ENCODE assay signal across 21 cellular contexts in genomic region chr13:75927183-75927582, GRCh38.
DNase-seq lines count a peak whose midpoint lies in the region; ATAC-seq and TF ChIP-seq lines count a peak whose summit lies in the region.
"Had no signal": no experiment of that assay in that cellular context is flagged by ENCODE, and none has a peak within 500 bp of the region (broad histone marks: within the 10 kb centered on the region; RNA-seq: fewer than 3 reads in every experiment).

No MANE protein-coding gene starts in this region.

- H3K9me3 ChIP-seq in IMR-90 (ENCODE audit: control insufficient read depth, insufficient read depth, low read length) (no peaks in the 10 kb centered on the region), mesenchymal stem cell (ENCODE audit: control insufficient read depth, low read length) (no peaks in the 10 kb centered on the region), testis (no peaks in the 10 kb centered on the region)
- H3K9me3 ChIP-seq: BE2C had no signal

- TF ChIP-seq CTCF in IMR-90 (conservative IDR thresholded peaks at IDR 0.05; ENCODE audit: low read depth, low read length) = no peak
- no peak for TF ChIP-seq CTCF in testis (IDR thresholded peaks at IDR 0.05)

- no peaks in the 10 kb centered on the region for H4K20me1 ChIP-seq in IMR-90 (ENCODE audit: insufficient read depth, low read length)
- H4K20me1 ChIP-seq: BLaER1 treated with 17β-estradiol and CSF1 and Interleukin-3, amounts not matched to agents 10 nM and 100 nM had no signal

- no CpG with 5 or more reads among the region's 1 CpG for WGBS in IMR-90 (ENCODE audit: extremely low coverage in 2 of 2, insufficient read length in 1 of 2), 2 experiments
- WGBS in mesenchymal stem cell = no CpG with 5 or more reads among the region's 1 CpG
- WGBS in testis, 2 donors = 94 to 97% methylated on average over 1 of the region's 1 CpG

- intact Hi-C loops in IMR-90 (cut with micrococcal nuclease) = loop anchor here (5.0 kb wide), 1 partner anchor 290 kb away; no protein-coding TSS in a partner anchor
- intact Hi-C loops in testis (cut with DNase I; ENCODE audit: low total_unique reads) = no loop called here

- H3K18ac ChIP-seq in IMR-90 (ENCODE audit: low read depth, low read length) (no peak overlapping the region), mesenchymal stem cell (ENCODE audit: low read depth in 1 of 2, low read length in 2 of 2) (no peak overlapping the region)

- H3K56ac ChIP-seq in IMR-90 (ENCODE audit: extremely low read depth, insufficient read depth, low read length) = no peak overlapping the region

- TF ChIP-seq POLR2A in IMR-90 (IDR thresholded peaks at IDR 0.05; ENCODE audit: low read depth, low read length) (no peak), testis (IDR thresholded peaks at IDR 0.05) (no peak)

- no peak overlapping the region for H2BK15ac ChIP-seq in IMR-90 (ENCODE audit: low read depth, low read length)
- H2BK15ac ChIP-seq in mesenchymal stem cell (ENCODE audit: low read depth, poor library complexity, severe bottlenecking) = no peak overlapping the region

- POLR2A ChIA-PET in IMR-90 (lab: Charles Lee; ENCODE audit: unreplicated experiment) = no interaction called here

- no TSS peak for BruUV-seq in IMR-90 (replicated peaks; lab: Mats Ljungman, UMichigan)

- H2AK9ac ChIP-seq in IMR-90 (replicated peaks; ENCODE audit: low read depth, low read length, poor library complexity) = no peak overlapping the region

- CTCF ChIA-PET in IMR-90 (lab: Yijun Ruan, JAX) = interaction anchor here (1.0 kb wide), 1 partner anchor 33 kb away, joined by 3 read pairs; no protein-coding TSS in a partner anchor

- H3K36me3 ChIP-seq in IMR-90 (ENCODE audit: control insufficient read depth, insufficient read depth, low read length) (no peaks in the 10 kb centered on the region), mesenchymal stem cell (ENCODE audit: control insufficient read depth in 1 of 2, insufficient read depth in 2 of 2, low read depth in 1 of 2, low read length in 2 of 2) (no peaks in the 10 kb centered on the region), testis (ENCODE audit: low read depth, missing control alignments) (no peaks in the 10 kb centered on the region)
- H3K36me3 ChIP-seq: BE2C; BLaER1 treated with 17β-estradiol and CSF1 and Interleukin-3, amounts not matched to agents 10 nM and 100 nM had no signal

- H2BK12ac ChIP-seq in mesenchymal stem cell (ENCODE audit: low read length in 2 of 2) = no peak overlapping the region

- H4K91ac ChIP-seq in IMR-90 (ENCODE audit: insufficient read depth, low read depth, low read length) (no peak overlapping the region), mesenchymal stem cell (ENCODE audit: low read length) (no peak overlapping the region)

- no peak overlapping the region for H3K4me3 ChIP-seq in IMR-90 (ENCODE audit: insufficient read depth, low read depth, low read length)
- no peak overlapping the region for H3K4me3 ChIP-seq in mesenchymal stem cell (ENCODE audit: insufficient read depth in 1 of 2, low read depth in 1 of 2, low read length in 2 of 2)
- no peak overlapping the region for H3K4me3 ChIP-seq in testis
- H3K4me3 ChIP-seq: BLaER1 treated with 17β-estradiol and CSF1 and Interleukin-3, amounts not matched to agents 10 nM and 100 nM; GM23338 had no signal

- H3K79me1 ChIP-seq in IMR-90 (ENCODE audit: low read depth in 1 of 2, low read length in 2 of 2) (no peaks in the 10 kb centered on the region), mesenchymal stem cell (replicated peaks; ENCODE audit: low read length, poor library complexity, severe bottlenecking) (no peaks in the 10 kb centered on the region)

- peak; percentile 8 for DNase-seq in IMR-90
- DNase-seq in dedifferentiated amniotic fluid mesenchymal stem cell (ENCODE audit: extremely low spot score) = peak; percentile 27
- peak; percentile 26 for DNase-seq in fibroblast of peridontal ligament (ENCODE audit: extremely low read depth)
- no peak for DNase-seq in mesenchymal stem cell
- DNase-seq in occipital lobe (lab: John Stamatoyannopoulos, UW) = no peak
- DNase-seq in AG20443 (ENCODE audit: low spot score) = no peak
- no peak for DNase-seq in NCI-H1417 (lab: John Stamatoyannopoulos, UW)
- DNase-seq in testis = no peak
- DNase-seq: AML-193; BE2C; Calu3; CD4-positive, alpha-beta T cell; COR-L47; DMS53; DMS79 treated with DMSO at 0.1 percent for 48 hours; GF-D8; H9 had no signal

- H3K4me2 ChIP-seq in IMR-90 (ENCODE audit: low read depth, low read length) (no peak overlapping the region), mesenchymal stem cell (ENCODE audit: low read length, poor library complexity, severe bottlenecking) (no peak overlapping the region)
- H3K4me2 ChIP-seq: BLaER1 treated with 17β-estradiol and CSF1 and Interleukin-3, amounts not matched to agents 10 nM and 100 nM; GM23338 had no signal

- H3K4ac ChIP-seq in IMR-90 (ENCODE audit: low read depth, low read length) (no peak overlapping the region), mesenchymal stem cell (ENCODE audit: low read depth in 1 of 2, low read length in 2 of 2) (no peak overlapping the region)

- H3K27ac ChIP-seq in IMR-90 (ENCODE audit: insufficient read depth, low read length) = no peak overlapping the region
- H3K27ac ChIP-seq in mesenchymal stem cell (ENCODE audit: low read length, poor library complexity, severe bottlenecking) = peak overlapping the region; percentile 15
- no peak overlapping the region for H3K27ac ChIP-seq in testis
- H3K27ac ChIP-seq: 22Rv1; BLaER1 treated with 17β-estradiol and CSF1 and Interleukin-3, amounts not matched to agents 10 nM and 100 nM had no signal

- H3K14ac ChIP-seq in IMR-90 (replicated peaks; ENCODE audit: low read depth, low read length) (no peak overlapping the region), mesenchymal stem cell (ENCODE audit: low read length in 2 of 2) (no peak overlapping the region)

- peaks cover 3% of the 10 kb centered on the region; the same call in 1 of the 2 replicates for H3K4me1 ChIP-seq in IMR-90 (ENCODE audit: control insufficient read depth, insufficient read depth, low read length)
- no peaks in the 10 kb centered on the region for H3K4me1 ChIP-seq in mesenchymal stem cell (ENCODE audit: control insufficient read depth, insufficient read depth, low read depth, low read length)
- no peaks in the 10 kb centered on the region for H3K4me1 ChIP-seq in testis
- H3K4me1 ChIP-seq: BE2C had no signal

- H2BK120ac ChIP-seq in IMR-90 (ENCODE audit: low read depth, low read length) (no peak overlapping the region), mesenchymal stem cell (ENCODE audit: low read depth, low read length) (no peak overlapping the region)

- no peak overlapping the region for H4K5ac ChIP-seq in IMR-90 (ENCODE audit: low read depth, low read length)

- H3K9me1 ChIP-seq in IMR-90 (ENCODE audit: insufficient read depth, low read length) = no peaks in the 10 kb centered on the region

- ATAC-seq in IMR-90 (ENCODE audit: low read depth) = peak; percentile 75
- ATAC-seq: GM23338, HCT116 had no signal

- H3K23ac ChIP-seq in IMR-90 (ENCODE audit: low read depth, low read length) (no peak overlapping the region), mesenchymal stem cell (ENCODE audit: low read length in 2 of 2) (no peak overlapping the region)

- H2BK20ac ChIP-seq in IMR-90 (ENCODE audit: low read depth, low read length) = no peak overlapping the region

- in situ Hi-C loops in IMR-90 (cut with MboI; ENCODE audit: low sequenced_read_pairs) = no loop called here

- H2AK5ac ChIP-seq in IMR-90 (ENCODE audit: low read depth, low read length) (no peak overlapping the region), mesenchymal stem cell (ENCODE audit: low read length, severe bottlenecking) (no peak overlapping the region)

- H2BK5ac ChIP-seq in IMR-90 (ENCODE audit: low read depth, low read length, poor library complexity, severe bottlenecking) (no peak overlapping the region), mesenchymal stem cell (ENCODE audit: low read depth, low read length, poor library complexity, severe bottlenecking) (no peak overlapping the region)

- H4K8ac ChIP-seq in IMR-90 (ENCODE audit: low read depth in 2 of 2, low read length in 2 of 2) = no peak overlapping the region
- no peak overlapping the region for H4K8ac ChIP-seq in mesenchymal stem cell (ENCODE audit: low read length)

- H3K9ac ChIP-seq in IMR-90 (ENCODE audit: low read depth, low read length) = no peak overlapping the region
- H3K9ac ChIP-seq in mesenchymal stem cell (ENCODE audit: low read length) = no peak overlapping the region
- H3K9ac ChIP-seq: BLaER1 treated with 17β-estradiol and CSF1 and Interleukin-3, amounts not matched to agents 10 nM and 100 nM had no signal

- no peaks in the 10 kb centered on the region for H3K27me3 ChIP-seq in IMR-90 (ENCODE audit: control insufficient read depth, insufficient read depth, low read length)
- no peaks in the 10 kb centered on the region for H3K27me3 ChIP-seq in mesenchymal stem cell (ENCODE audit: control insufficient read depth in 1 of 2, insufficient read depth in 1 of 2, low read length in 2 of 2)
- H3K27me3 ChIP-seq in testis = no peaks in the 10 kb centered on the region
- H3K27me3 ChIP-seq: BE2C; BLaER1 treated with 17β-estradiol and CSF1 and Interleukin-3, amounts not matched to agents 10 nM and 100 nM had no signal

- H2AFZ ChIP-seq in IMR-90 (replicated peaks; ENCODE audit: low read length, poor library complexity) = no peak overlapping the region
- no peak overlapping the region for H2AFZ ChIP-seq in mesenchymal stem cell (ENCODE audit: low read depth, low read length)
- H2AFZ ChIP-seq: GM23338 had no signal

- dilution Hi-C loops in IMR-90 (cut with HindIII; ENCODE audit: low sequenced_read_pairs, unreplicated experiment) = no loop called here

- no peak for TF ChIP-seq RAD21 in IMR-90 (IDR thresholded peaks at IDR 0.05; ENCODE audit: low read length)

TF ChIP-seq in IMR-90, 13 proteins besides CTCF, POLR2A, EP300 and RAD21:
- TF ChIP-seq CHD1 (IDR thresholded peaks at IDR 0.05; ENCODE audit: low read depth, low read length) (no peak), MXI1 (IDR thresholded peaks at IDR 0.05; ENCODE audit: borderline replicate concordance, low read depth, low read length) (no peak)
TF ChIP-seq in IMR-90: peak in this region for 0.

Comparison
In these comparisons a context has a peak if more than half of its experiments do, and no peak if none do; other contexts are left out.
1. DNase-seq: peak in IMR-90 (single experiment), dedifferentiated amniotic fluid mesenchymal stem cell (single experiment) and fibroblast of peridontal ligament (single experiment); none in mesenchymal stem cell (single experiment), occipital lobe (single experiment), AG20443 (single experiment), NCI-H1417 (0 of 3) and testis (single experiment).